Comparison of ENCODE assay signal across 8 cellular contexts in genomic region chr17:41687828-41688640, GRCh38. TPM values are rescaled to one million over a fixed set of nuclear protein-coding genes. Genes with fewer than 3 reads are reported as not detected.
A peak's percentile ranks its signal among the peaks of the same experiment; 100 is the strongest.
DNase-seq lines count a peak whose midpoint lies in the region; ATAC-seq and TF ChIP-seq lines count a peak whose summit lies in the region.

No MANE protein-coding gene starts in this region.

- no peaks in the 10 kb centered on the region for H3K27me3 ChIP-seq in dorsolateral prefrontal cortex
- no peaks in the 10 kb centered on the region for H3K27me3 ChIP-seq in mononuclear cell (ENCODE audit: insufficient read depth, low read length)
- no peaks in the 10 kb centered on the region for H3K27me3 ChIP-seq in testis

- H3K9me3 ChIP-seq in mononuclear cell (ENCODE audit: low read depth, low read length) (no peaks in the 10 kb centered on the region), testis (no peaks in the 10 kb centered on the region)

- DNase-seq in AG09319 (ENCODE audit: extremely low read depth, low read depth) (no peak), GM20000 (ENCODE audit: low spot score) (no peak), NCI-H2029 (lab: John Stamatoyannopoulos, UW) (peak; percentile 65), dorsolateral prefrontal cortex (peak in 7 of 10 donors; percentile 43 to 74 (median 61)), testis (peak; percentile 77), SKM-1 treated with dmso at 0.1 percent for 144 hours (lab: John Stamatoyannopoulos, UW; ENCODE audit: unreplicated experiment) (no peak)

- ATAC-seq in activated CD4-positive, CD25-positive, alpha-beta regulatory T cell treated with anti-CD3 and anti-CD28 coated beads, Interleukin-2, amount 50 U/mL, for 24 hours = peak; percentile 4 to 11

- intact Hi-C loops in dorsolateral prefrontal cortex (cut with DNase I) = loop anchor here in 1 of 2 donors (2.0 kb wide), 1 partner anchor 21 kb away; no protein-coding TSS in a partner anchor
- intact Hi-C loops in testis (cut with DNase I; ENCODE audit: low total_unique reads) = no loop called here

- TF ChIP-seq POLR2A in testis (IDR thresholded peaks at IDR 0.05) = peak; percentile 40

- 7 to 8% methylated on average over 21 to 23 of the region's 23 CpGs for WGBS in testis, 2 donors

- H3K4me3 ChIP-seq in dorsolateral prefrontal cortex (peak overlapping the region; percentile 69 to 100 (median 94)), mononuclear cell (ENCODE audit: low read length) (peak overlapping the region; percentile 100), testis (peak overlapping the region; percentile 99 to 100)

- peaks cover 4% of the 10 kb centered on the region for H3K36me3 ChIP-seq in testis (ENCODE audit: low read depth, missing control alignments)

- TF ChIP-seq CTCF in AG09319 (IDR thresholded peaks at IDR 0.05; ENCODE audit: low read depth, low read length) (peak; percentile 22), GM20000 (IDR thresholded peaks at IDR 0.05; ENCODE audit: extremely low read depth, missing control alignments) (peak; percentile 5), dorsolateral prefrontal cortex (IDR thresholded peaks at IDR 0.05 in 54 of 56, conservative IDR thresholded peaks at IDR 0.05 in 2 of 56; ENCODE audit: low read depth in 1 of 56, partially characterized antibody in 56 of 56) (peak in 26 of 56 donors; percentile 2 to 47 (median 18)), testis (IDR thresholded peaks at IDR 0.05) (no peak)

- peak overlapping the region; percentile 39 to 100 (median 100) for H3K27ac ChIP-seq in dorsolateral prefrontal cortex
- peak overlapping the region; percentile 76 to 100 for H3K27ac ChIP-seq in testis

- peaks cover 38% of the 10 kb centered on the region for H3K4me1 ChIP-seq in mononuclear cell (ENCODE audit: insufficient read depth, low read length)
- H3K4me1 ChIP-seq in testis = peaks cover 18% of the 10 kb centered on the region

RNA-seq across cellular contexts. Expression of gene EIF1, which starts 0.7 kb away (rescaled TPM):
- total RNA-seq in dorsolateral prefrontal cortex (100 to 1,000 TPM; 536 to 941 (median 703) TPM), mononuclear cell (719 TPM), testis (100 to 1,000 TPM; 274 to 338 TPM)
- polyA plus RNA-seq in testis (ENCODE audit: insufficient read depth, low read depth, low replicate concordance) = 1,078 TPM

RNA-seq across cellular contexts. Expression of gene GAST, which starts 24.1 kb away (rescaled TPM):
- total RNA-seq in dorsolateral prefrontal cortex (1 to 10 TPM in 2 of 120 experiments, not detected in 118; 1.3 to 1.5 TPM), mononuclear cell (not detected), testis (not detected)
- polyA plus RNA-seq in testis (ENCODE audit: insufficient read depth, low read depth, low replicate concordance) = not detected

RNA-seq across cellular contexts. Expression of gene HAP1, which starts 46.4 kb away (rescaled TPM):
- total RNA-seq in dorsolateral prefrontal cortex (10 to 100 TPM in 101 of 120 experiments, 1 to 10 TPM in 19; 5.9 to 49.7 (median 14.5) TPM), mononuclear cell (not detected), testis (1 to 10 TPM; 2.9 to 5.3 TPM)
- 1.9 TPM for polyA plus RNA-seq in testis (ENCODE audit: insufficient read depth, low read depth, low replicate concordance)

Comparison
In these comparisons a context has a peak if more than half of its experiments do, and no peak if none do; other contexts are left out.
1. DNase-seq: peak in NCI-H2029 (single experiment), dorsolateral prefrontal cortex (7 of 10) and testis (single experiment); none in AG09319 (single experiment), GM20000 (single experiment) and SKM-1 treated with dmso at 0.1 percent for 144 hours (single experiment).
2. CTCF ChIP-seq: peak in AG09319 (single experiment) and GM20000 (single experiment); none in testis (0 of 3).
3. Peak in every context shown above with its lines, with median percentiles within 50 percentile points of each other: H3K4me3 ChIP-seq.